ENCODE assay signal across 1 cellular context in the genomic region with DNA sequence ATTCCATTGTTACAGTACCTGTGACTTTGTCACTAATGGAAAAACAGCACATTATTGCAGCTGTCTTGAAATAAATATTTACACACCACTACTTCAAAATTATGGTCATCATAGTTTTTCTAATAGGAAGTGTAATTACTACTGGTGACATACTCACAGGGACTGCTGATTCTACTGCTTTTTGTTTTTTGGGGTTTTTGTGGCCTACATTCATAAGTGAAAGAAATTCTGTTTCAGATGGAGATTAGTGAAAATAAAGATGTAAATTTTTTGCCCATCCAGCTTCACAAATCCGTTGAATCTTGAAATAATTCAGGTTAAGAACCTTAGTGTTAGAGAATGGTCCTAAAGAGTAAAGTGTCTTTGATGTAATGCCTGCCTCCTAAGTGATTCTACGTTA.
TF ChIP-seq lines count a peak whose summit lies in the region.

No MANE protein-coding gene starts in this region.

TF ChIP-seq in K562, 482 proteins besides CTCF, POLR2A, EP300 and RAD21:
- TF ChIP-seq RBM25 (IDR thresholded peaks at IDR 0.05; ENCODE audit: low read depth, low read length, severe bottlenecking) (peak; percentile 87), TFAM (CRISPR knock-in tag; conservative IDR thresholded peaks at IDR 0.05) (no peak)
